ENCODE assay signal across 14 cellular contexts in genomic region chr6:112745765-112746164, GRCh38.
"Had no signal": no experiment of that assay in that cellular context is flagged by ENCODE, and none has a peak within 500 bp of the region (broad histone marks: within the 10 kb centered on the region; RNA-seq: fewer than 3 reads in every experiment).

No MANE protein-coding gene starts in this region.

- DNase-seq: esophagus squamous epithelium; gastrocnemius medialis; islet precursor cell; mesenchymal stem cell; midbrain; posterior cingulate gyrus; small intestine; stimulated activated CD4-positive, alpha-beta T cell treated with anti-CD3 and anti-CD28 coated beads, Interleukin-12 subunit alpha, Interleukin-12 subunit beta, amount 100 ng/mL, for 4 hours; stimulated activated naive CD4-positive, alpha-beta T cell; thyroid gland had no signal

- H3K36me3 ChIP-seq: esophagus squamous epithelium, gastrocnemius medialis, suprapubic skin, thyroid gland had no signal

- H3K4me3 ChIP-seq: esophagus squamous epithelium, gastrocnemius medialis, lung, suprapubic skin, thyroid gland had no signal

- H3K9me3 ChIP-seq: esophagus squamous epithelium, gastrocnemius medialis, suprapubic skin, thyroid gland had no signal

- H3K4me1 ChIP-seq: esophagus squamous epithelium, gastrocnemius medialis, suprapubic skin had no signal

- H3K27me3 ChIP-seq: esophagus squamous epithelium, gastrocnemius medialis, suprapubic skin, thyroid gland had no signal

- H3K27ac ChIP-seq: esophagus squamous epithelium, gastrocnemius medialis, suprapubic skin, thyroid gland had no signal

- ATAC-seq: gastrocnemius medialis; left lobe of liver; natural killer cell treated with Interleukin-12 subunit alpha and Interleukin-12 subunit beta and Interleukin-15 and Interleukin-18, amount 100 ng/mL, for 72 hours had no signal
